In the genomic region with DNA sequence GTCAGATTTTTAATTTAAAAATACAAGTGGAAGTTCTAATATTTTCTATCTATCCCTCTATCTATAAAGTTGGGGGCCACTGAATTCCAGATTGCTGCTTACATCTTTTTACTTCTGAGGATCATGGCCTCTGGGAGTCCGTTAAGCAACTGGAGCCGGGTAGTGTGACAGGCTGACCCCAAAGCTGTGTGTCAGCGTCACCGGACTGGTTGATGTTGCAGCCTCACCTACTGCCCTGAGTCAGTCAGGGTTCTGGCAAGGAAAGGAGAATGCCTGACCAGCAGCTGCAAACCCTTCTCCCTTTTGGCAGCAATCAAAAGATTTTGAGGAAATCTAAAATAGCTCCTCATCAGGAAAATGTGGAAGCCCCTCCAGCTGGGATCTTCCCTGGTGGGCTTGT, we compare ENCODE assay signal across 24 cellular contexts. TPM values are rescaled to one million over a fixed set of nuclear protein-coding genes. Genes with fewer than 3 reads are reported as not detected.
DNase-seq lines count a peak whose midpoint lies in the region; ATAC-seq and TF ChIP-seq lines count a peak whose summit lies in the region.
"Had no signal": no experiment of that assay in that cellular context is flagged by ENCODE, and none has a peak within 500 bp of the region (broad histone marks: within the 10 kb centered on the region; RNA-seq: fewer than 3 reads in every experiment).

No MANE protein-coding gene starts in this region.

- no peak for TF ChIP-seq CTCF in nephron progenitor cell (IDR thresholded peaks at IDR 0.05)

- H3K27ac Mint-ChIP-seq in nephron progenitor cell = no peak overlapping the region
- H3K27ac Mint-ChIP-seq: mesothelial cell of epicardium; T-helper 2 cell treated with Interferon-gamma antibody and Interleukin-4, amounts not matched to agents 5 μg/mL and 100 μg/mL, for 36 hours had no signal

- H3K4me3 Mint-ChIP-seq in nephron progenitor cell = no peak overlapping the region
- H3K4me3 Mint-ChIP-seq: mesothelial cell of epicardium; neural crest cell; T-helper 2 cell treated with Interferon-gamma antibody and Interleukin-4, amounts not matched to agents 5 μg/mL and 100 μg/mL, for 36 hours had no signal

- no peak for ATAC-seq in GM21423 (IDR thresholded peaks at IDR 0.05; ENCODE audit: unreplicated experiment)
- ATAC-seq: activated CD4-positive, CD25-positive, alpha-beta regulatory T cell treated with anti-CD3 and anti-CD28 coated beads, Interleukin-2, amount 50 U/mL, for 24 hours; GM12878; PC-3 had no signal

- no peaks in the 10 kb centered on the region for H3K36me3 Mint-ChIP-seq in nephron progenitor cell (ENCODE audit: low read depth)

- DNase-seq in GM03348 (ENCODE audit: low spot score) (peak; percentile 73), HT1080 (ENCODE audit: low read depth) (peak; percentile 31), fibroblast of gingiva (ENCODE audit: low read depth) (peak; percentile 55), nephron progenitor cell (peak; percentile 29), dedifferentiated amniotic fluid mesenchymal stem cell (ENCODE audit: extremely low spot score) (no peak)
- DNase-seq in activated CD4-positive, CD25-positive, alpha-beta regulatory T cell treated with anti-CD3 and anti-CD28 coated beads, Interleukin-2, amount 50 U/mL, for 72 hours = no peak
- DNase-seq: Calu3; hypothalamus; kidney glomerular epithelial cell; NCI-H187 treated with DMSO at 0.1 percent for 48 hours; NCI-H510A; PC-3; stimulated activated CD4-positive, alpha-beta T cell treated with anti-CD3 and anti-CD28 coated beads, Interleukin-12 subunit alpha, Interleukin-12 subunit beta, amount 100 ng/mL, for 4 hours; testis had no signal

- H3K9me3 Mint-ChIP-seq in nephron progenitor cell = no peaks in the 10 kb centered on the region
- H3K9me3 Mint-ChIP-seq: mesothelial cell of epicardium; neural crest cell; T-helper 2 cell treated with Interferon-gamma antibody and Interleukin-4, amounts not matched to agents 5 μg/mL and 100 μg/mL, for 36 hours had no signal

- peaks cover 3% of the 10 kb centered on the region for H3K27me3 Mint-ChIP-seq in nephron progenitor cell (ENCODE audit: low read depth, poor library complexity)

- peaks cover 25% of the 10 kb centered on the region for H3K4me1 Mint-ChIP-seq in nephron progenitor cell
- H3K4me1 Mint-ChIP-seq: neural crest cell had no signal

RNA-seq across cellular contexts. Expression of a gene that starts 24.4 kb away (rescaled TPM):
- total RNA-seq in HT1080 (2014; rRNA removed; shearing (Covaris generic)) = not detected in 2 replicates
- polyA plus RNA-seq in HT1080 (2015; cell fraction: cytosol; rRNA removed) = not detected in 2 replicates
- polyA plus RNA-seq in HT1080 (2015; cell fraction: nucleus; rRNA removed) = not detected in 2 replicates
- total RNA-seq: bronchial epithelial cell, GM12878, PC-3, pulmonary artery endothelial cell had no signal

RNA-seq across cellular contexts. Expression of a gene that starts 36.3 kb away (rescaled TPM):
- 59.2 and 135 TPM in 2 replicates for total RNA-seq in HT1080 (2014; rRNA removed; shearing (Covaris generic))
- 254 and 265 TPM in 2 replicates for polyA plus RNA-seq in HT1080 (2015; cell fraction: cytosol; rRNA removed)
- 163 and 176 TPM in 2 replicates for polyA plus RNA-seq in HT1080 (2015; cell fraction: nucleus; rRNA removed)

RNA-seq across cellular contexts. Expression of a gene that starts 41.0 kb away (rescaled TPM):
- not detected in 2 replicates for total RNA-seq in HT1080 (2014; rRNA removed; shearing (Covaris generic))
- polyA plus RNA-seq in HT1080 (2015; cell fraction: cytosol; rRNA removed) = not detected in 2 replicates
- polyA plus RNA-seq in HT1080 (2015; cell fraction: nucleus; rRNA removed) = not detected in 2 replicates
- total RNA-seq: bronchial epithelial cell, Calu3, GM12878, mesothelial cell of epicardium, neural crest cell, PC-3, pulmonary artery endothelial cell, SK-MEL-5 had no signal
- polyA plus RNA-seq: esophagus, GM12878 had no signal

Comparison
In these comparisons a context has a peak if more than half of its experiments do, and no peak if none do; other contexts are left out.
1. DNase-seq: peak in GM03348 (single experiment), HT1080 (single experiment), fibroblast of gingiva (single experiment) and nephron progenitor cell (single experiment); none in activated CD4-positive, CD25-positive, alpha-beta regulatory T cell treated with anti-CD3 and anti-CD28 coated beads, Interleukin-2, amount 50 U/mL, for 72 hours (single experiment) and dedifferentiated amniotic fluid mesenchymal stem cell (single experiment).